ENCODE assay signal across 16 cellular contexts in the genomic region with DNA sequence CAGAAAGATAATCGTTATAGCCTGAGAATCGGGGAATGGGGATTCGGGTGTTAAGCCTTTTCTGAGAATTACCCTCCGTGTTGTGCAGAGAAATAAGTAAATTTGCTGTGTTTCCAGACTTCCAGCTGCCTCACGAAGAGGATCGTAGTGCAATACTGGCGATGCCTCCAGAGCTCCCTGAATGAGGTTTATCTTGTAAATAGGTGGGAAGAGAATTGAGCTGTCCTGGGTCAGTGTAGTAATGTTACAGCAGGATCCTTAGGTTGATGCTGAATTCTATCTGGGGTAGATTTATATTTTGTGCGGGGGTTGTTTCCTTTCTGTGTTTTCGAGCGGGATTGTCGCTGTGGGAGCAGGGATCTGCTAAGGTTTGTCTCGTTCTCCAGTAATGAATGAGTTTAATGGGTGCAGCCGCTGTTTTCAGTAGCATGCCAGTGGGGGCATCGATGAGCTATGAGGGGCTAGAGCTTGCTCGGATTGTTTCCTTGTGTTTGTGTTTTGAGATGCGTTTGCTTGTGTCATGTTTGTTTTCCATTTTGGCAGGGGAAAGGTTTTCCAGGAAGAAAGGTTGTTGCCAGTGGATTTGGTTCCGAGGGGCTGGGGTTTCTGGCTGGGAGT. TPM values are rescaled to one million over a fixed set of nuclear protein-coding genes. Genes with fewer than 3 reads are reported as not detected.
DNase-seq lines count a peak whose midpoint lies in the region; ATAC-seq, FAIRE-seq and TF ChIP-seq lines count a peak whose summit lies in the region.
"Not testable (repeated sequence)": the region's sequence is repeated elsewhere in the genome, so short reads cannot be mapped to it uniquely, and the experiment has no call there.
"Had no signal": no experiment of that assay in that cellular context is flagged by ENCODE, and none has a peak within 500 bp of the region (broad histone marks: within the 10 kb centered on the region; RNA-seq: fewer than 3 reads in every experiment).

No MANE protein-coding gene starts in this region.

- not testable (repeated sequence) for H3K4me1 Mint-ChIP-seq in naive thymus-derived CD4-positive, alpha-beta T cell

- not testable (repeated sequence) for H3K9me3 Mint-ChIP-seq in naive thymus-derived CD4-positive, alpha-beta T cell

- TF ChIP-seq RAD21 in K562 (CRISPR knock-in tag; conservative IDR thresholded peaks at IDR 0.05 in 1 of 2, IDR thresholded peaks at IDR 0.05 in 1 of 2) = not testable (repeated sequence)

- H3K4me1 ChIP-seq in A673 (ENCODE audit: insufficient read depth, low read length, poor library complexity, severe bottlenecking); OCI-LY7 (ENCODE audit: insufficient read depth, low read length, poor library complexity, severe bottlenecking); K562 (replicated peaks in 1 of 2; ENCODE audit: control insufficient read depth in 2 of 2, insufficient read depth in 2 of 2, low read length in 2 of 2); foreskin keratinocyte; naive thymus-derived CD4-positive, alpha-beta T cell (ENCODE audit: control insufficient read depth in 2 of 2, insufficient read depth in 2 of 2, low read length in 2 of 2); aorta (ENCODE audit: control insufficient read depth in 1 of 2, insufficient read depth in 2 of 2, low read length in 2 of 2): not testable (repeated sequence)

- not testable (repeated sequence) for DNase-seq in A673 (ENCODE audit: low spot score); H54 (ENCODE audit: insufficient read length, low spot score); OCI-LY7 (ENCODE audit: low spot score); K562 (ENCODE audit: extremely low read depth in 1 of 4, low spot score in 3 of 4); foreskin keratinocyte; naive thymus-derived CD4-positive, alpha-beta T cell; aorta

- not testable (repeated sequence) for H3K4me2 ChIP-seq in OCI-LY7 (ENCODE audit: low read length); K562 (ENCODE audit: insufficient read depth, low read length)

- not testable (repeated sequence) for H3K9me1 ChIP-seq in K562 (ENCODE audit: control insufficient read depth, insufficient read depth, low read length)

- H3K4me3 Mint-ChIP-seq in naive thymus-derived CD4-positive, alpha-beta T cell = not testable (repeated sequence)

- not testable (repeated sequence) for H3K27ac ChIP-seq in A673 (ENCODE audit: low read depth, low read length, poor library complexity, severe bottlenecking); OCI-LY7 (ENCODE audit: low read depth, low read length, poor library complexity, severe bottlenecking); K562 (ENCODE audit: extremely low read depth, low read depth, low read length); foreskin keratinocyte; naive thymus-derived CD4-positive, alpha-beta T cell (ENCODE audit: low read depth, low read length); aorta (ENCODE audit: low read depth in 1 of 2, low read length in 2 of 2)

- not testable (repeated sequence) for H3K9me2 ChIP-seq in OCI-LY7 (ENCODE audit: insufficient read depth, low read length)

- peak; percentile 61 for ATAC-seq in SK-N-SH treated with all-trans-retinoic acid at 6 μM for 48 hours
- ATAC-seq in K562 = peak; percentile 33
- peak; percentile 5 for ATAC-seq in foreskin keratinocyte
- ATAC-seq in naive thymus-derived CD4-positive, alpha-beta T cell = peak; percentile 21
- peak; percentile 11 for ATAC-seq in aorta (ENCODE audit: low FRiP score)

- not testable (repeated sequence) for H3K27me3 ChIP-seq in A673 (replicated peaks; ENCODE audit: insufficient read depth, low read depth, low read length, poor library complexity); K562 (ENCODE audit: control insufficient read depth in 2 of 2, insufficient read depth in 2 of 2, low read length in 2 of 2); foreskin keratinocyte; naive thymus-derived CD4-positive, alpha-beta T cell (ENCODE audit: control insufficient read depth in 2 of 2, insufficient read depth in 2 of 2, low read length in 2 of 2); aorta (ENCODE audit: control insufficient read depth in 1 of 2, insufficient read depth in 2 of 2, low read length in 1 of 2)

- not testable (repeated sequence) for TF ChIP-seq POLR2A in H54 (IDR thresholded peaks at IDR 0.05; ENCODE audit: low read depth, low read length); K562 (conservative IDR thresholded peaks at IDR 0.05)

- intact Hi-C loops in A673 (cut with micrococcal nuclease; ENCODE audit: unreplicated experiment); OCI-LY7 (cut with micrococcal nuclease; ENCODE audit: unreplicated experiment); K562 (cut with micrococcal nuclease); naive thymus-derived CD4-positive, alpha-beta T cell (cut with micrococcal nuclease); aorta (cut with DNase I): not testable (repeated sequence)

- FAIRE-seq in H54 (lab: Jason Lieb, UNC) = peak; percentile 11
- not testable (repeated sequence) for FAIRE-seq in K562 (lab: Jason Lieb, UNC)

- CTCF ChIA-PET in A673 (lab: Charles Lee); OCI-LY7 (lab: Charles Lee; ENCODE audit: unreplicated experiment); K562 (lab: Yijun Ruan, JAX; ENCODE audit: low intra/inter-chr PET ratio); naive thymus-derived CD4-positive, alpha-beta T cell (lab: Charles Lee): not testable (repeated sequence)

- H3K36me3 Mint-ChIP-seq in naive thymus-derived CD4-positive, alpha-beta T cell = not testable (repeated sequence)

- H4K20me1 ChIP-seq in OCI-LY7 (ENCODE audit: insufficient read depth, low read length); K562 (replicated peaks; ENCODE audit: control insufficient read depth, insufficient read depth, low read length): not testable (repeated sequence)

- H3K27me3 Mint-ChIP-seq in naive thymus-derived CD4-positive, alpha-beta T cell = not testable (repeated sequence)

- BruUV-seq in A673 (replicated peaks; lab: Mats Ljungman, UMichigan) = TSS peak; percentile 51
- TSS peak; percentile 66 for BruUV-seq in OCI-LY7 (replicated peaks; lab: Mats Ljungman, UMichigan)
- BruUV-seq in K562 (replicated peaks; lab: Mats Ljungman, UMichigan) = not testable (repeated sequence)

- in situ Hi-C loops in K562 (cut with MboI) = loop anchor here (5.0 to 10.0 kb wide), 3 partner anchors 73 to 301 kb away; no protein-coding TSS in a partner anchor

- not testable (repeated sequence) for TF ChIP-seq EP300 in K562 (IDR thresholded peaks at IDR 0.05; ENCODE audit: low read length)

- not testable (repeated sequence) for H3K4me3 ChIP-seq in A673 (ENCODE audit: low read depth, low read length, poor library complexity, severe bottlenecking); OCI-LY7 (ENCODE audit: low read depth, low read length, poor library complexity, severe bottlenecking); K562; naive thymus-derived CD4-positive, alpha-beta T cell (ENCODE audit: low read length); aorta (ENCODE audit: low read length in 2 of 2)

- H3K79me2 ChIP-seq in OCI-LY7 (ENCODE audit: insufficient read depth, low read depth, low read length); K562 (ENCODE audit: control insufficient read depth, insufficient read depth, low read length): not testable (repeated sequence)

- not testable (repeated sequence) for H2AFZ ChIP-seq in OCI-LY7 (ENCODE audit: low read length); K562 (ENCODE audit: low read depth, low read length)

- not testable (repeated sequence) for H3K9ac ChIP-seq in K562 (ENCODE audit: insufficient read depth in 1 of 2, low read depth in 2 of 2, low read length in 2 of 2)

- not testable (repeated sequence) for H3K36me3 ChIP-seq in A673 (ENCODE audit: insufficient read depth, low read length, poor library complexity, severe bottlenecking); OCI-LY7 (ENCODE audit: insufficient read depth, low read length); K562 (ENCODE audit: control insufficient read depth, insufficient read depth, low read length); naive thymus-derived CD4-positive, alpha-beta T cell (ENCODE audit: control insufficient read depth in 2 of 3, insufficient read depth in 3 of 3, low read length in 3 of 3); aorta (ENCODE audit: control insufficient read depth in 1 of 2, insufficient read depth in 2 of 2, low read length in 1 of 2)

- POLR2A ChIA-PET in A673 (lab: Charles Lee; ENCODE audit: low non-redundant PET); OCI-LY7 (lab: Charles Lee); K562 (lab: Yijun Ruan, JAX); naive thymus-derived CD4-positive, alpha-beta T cell (lab: Charles Lee): not testable (repeated sequence)

- not testable (repeated sequence) for H3K27ac Mint-ChIP-seq in naive thymus-derived CD4-positive, alpha-beta T cell

- 0% methylated on average over 3 of the region's 17 CpGs for WGBS in K562 (ENCODE audit: insufficient coverage, low coverage, missing lambda C conversion rate)
- 84 to 90% methylated on average over 4 to 5 of the region's 17 CpGs for WGBS in aorta, 2 donors

- not testable (repeated sequence) for H3K9me3 ChIP-seq in A673 (ENCODE audit: low read depth, low read length, poor library complexity, severe bottlenecking); OCI-LY7 (ENCODE audit: low read length); K562 (replicated peaks; ENCODE audit: control insufficient read depth, insufficient read depth, low read depth, low read length); naive thymus-derived CD4-positive, alpha-beta T cell (ENCODE audit: control insufficient read depth in 2 of 3, low read length in 3 of 3); aorta (ENCODE audit: control insufficient read depth, low read length)

- not testable (repeated sequence) for TF ChIP-seq CTCF in A673 (conservative IDR thresholded peaks at IDR 0.05; ENCODE audit: low read depth, low read length); OCI-LY7 (conservative IDR thresholded peaks at IDR 0.05; ENCODE audit: low read length); K562 (IDR thresholded peaks at IDR 0.05 in 2 of 3, conservative IDR thresholded peaks at IDR 0.05 in 1 of 3; ENCODE audit: insufficient read depth in 2 of 3, low read depth in 1 of 3, low read length in 3 of 3); foreskin keratinocyte (conservative IDR thresholded peaks at IDR 0.05)

RNA-seq across cellular contexts. Expression of a gene that starts 9.8 kb away (rescaled TPM):
- total RNA-seq in A673 (2021) (not detected in 2 replicates), OCI-LY7 (2022) (not detected in 2 replicates), K562 (2014; rRNA removed) (not detected in 2 replicates), K562 (2014; rRNA removed; fragmentation: Illumina TruSeq; extraction: Trizol) (not detected in 2 replicates), K562 (2015; rRNA removed; fragmentation: Illumina TruSeq; extraction: Trizol) (not detected in 2 replicates), K562 (2021) (not detected in 2 replicates), foreskin keratinocyte (not detected in 2 replicates), aorta (not detected)
- total RNA-seq in OCI-LY7 (2014; rRNA removed; shearing (Covaris generic)) = not detected in 2 replicates
- not detected in 2 replicates for total RNA-seq in K562 (2011; cell fraction: chromatin; rRNA removed; ENCODE audit: low replicate concordance)
- not detected in 2 replicates for total RNA-seq in K562 (2011; cell fraction: nucleolus; rRNA removed)
- not detected in 2 replicates for total RNA-seq in K562 (2011; cell fraction: nucleoplasm; rRNA removed)
- polyA plus RNA-seq in K562 (2011; rRNA removed) (not detected in 2 replicates), K562 (2014; fragmentation: Illumina TruSeq; extraction: Trizol) (not detected in 2 replicates), K562 (2014; fragmentation: Nextera tagmentation; extraction: Ambion mirVana) (not detected), K562 (2014; rRNA removed) (not detected in 2 replicates), foreskin keratinocyte (not detected in 2 replicates), aorta (not detected)
- polyA plus RNA-seq in K562 (2011; cell fraction: cytosol; rRNA removed) = not detected in 2 replicates
- polyA plus RNA-seq in K562 (2011; cell fraction: nucleus; rRNA removed) = not detected in 2 replicates
- polyA plus RNA-seq in K562 (2012) = not detected in 2 replicates
- polyA minus RNA-seq in K562 (2011; rRNA and poly(A)+ RNA removed) = not detected in 2 replicates
- not detected in 2 replicates for polyA minus RNA-seq in K562 (2011; cell fraction: cytosol; rRNA and poly(A)+ RNA removed)
- polyA minus RNA-seq in K562 (2011; cell fraction: nucleus; rRNA and poly(A)+ RNA removed) = not detected in 2 replicates
- not detected for total RNA-seq in naive thymus-derived CD4-positive, alpha-beta T cell
- polyA plus RNA-seq in naive thymus-derived CD4-positive, alpha-beta T cell = not detected
- total RNA-seq: CD4-positive, alpha-beta memory T cell; H4; HFFc6; HT1080 had no signal
- polyA plus RNA-seq: A549; AG04450; CD14-positive monocyte; CD4-positive, alpha-beta memory T cell; IgD-negative memory B cell had no signal

Comparison
In these comparisons a context has a peak if more than half of its experiments do, and no peak if none do; other contexts are left out.
1. ATAC-seq: peak in every context shown above with its lines; median percentile 61 in SK-N-SH treated with all-trans-retinoic acid at 6 μM for 48 hours; 33 in K562; 21 in naive thymus-derived CD4-positive, alpha-beta T cell; 11 in aorta; 5 in foreskin keratinocyte.